1 cellular context compared by ENCODE assay signal in the genomic region with DNA sequence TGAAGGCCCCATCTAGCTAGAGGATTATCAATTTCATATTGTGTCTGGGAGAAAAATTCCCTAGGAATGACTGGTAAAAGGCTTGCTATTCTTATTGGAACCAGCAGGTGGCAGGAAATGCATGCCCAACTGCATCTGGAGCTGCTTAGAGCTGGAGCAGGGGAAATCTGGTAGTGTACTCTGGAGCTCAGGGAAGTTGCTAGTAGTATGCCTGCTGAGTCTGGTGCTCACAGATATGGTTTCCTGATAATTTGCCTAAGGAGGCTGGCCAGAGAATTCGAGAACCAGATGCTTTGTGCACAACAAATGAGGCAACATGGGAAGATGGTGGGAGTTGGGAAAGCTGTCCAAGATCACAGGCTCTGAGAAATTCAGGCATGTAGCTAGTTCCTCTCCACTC.
TF ChIP-seq lines count a peak whose summit lies in the region.

No MANE protein-coding gene starts in this region.

TF ChIP-seq in GM12878, 131 proteins besides CTCF, POLR2A, EP300 and RAD21 (continued from another document):
- TF ChIP-seq CEBPZ (IDR thresholded peaks at IDR 0.05; ENCODE audit: low read depth, low read length) (no peak), BACH1 (IDR thresholded peaks at IDR 0.05; ENCODE audit: borderline replicate concordance) (no peak), CREM (IDR thresholded peaks at IDR 0.05; ENCODE audit: low read depth) (no peak), IRF4 (IDR thresholded peaks at IDR 0.05; ENCODE audit: low read depth, low read length) (0 out of 2 replicates have a peak, but pooled peaks have one; percentile 29), SRF (IDR thresholded peaks at IDR 0.05; ENCODE audit: low read depth in 2 of 2, low read length in 2 of 2) (no peak), USF1 (IDR thresholded peaks at IDR 0.05; ENCODE audit: borderline replicate concordance, extremely low read length, insufficient read depth, low read depth, low read length) (no peak), FOXM1 (IDR thresholded peaks at IDR 0.05; ENCODE audit: low read depth, low read length) (0 out of 2 replicates have a peak, but pooled peaks have one; percentile 25), PML (IDR thresholded peaks at IDR 0.05; ENCODE audit: low read length) (no peak), IKZF1 (conservative IDR thresholded peaks at IDR 0.05) (0 out of 2 replicates have a peak, but pooled peaks have one; percentile 21), STAT3 (IDR thresholded peaks at IDR 0.05; ENCODE audit: low read depth, low read length) (no peak), YY1 (IDR thresholded peaks at IDR 0.05; ENCODE audit: low read depth, low read length) (peak; percentile 51; the same call in 1 of the 2 replicates), E2F8 (IDR thresholded peaks at IDR 0.05; ENCODE audit: low read depth, partially characterized antibody) (no peak), SMC3 (IDR thresholded peaks at IDR 0.05; ENCODE audit: borderline replicate concordance, low read length) (peak; percentile 96), POU2F2 (IDR thresholded peaks at IDR 0.05; ENCODE audit: borderline replicate concordance, low read depth, low read length) (0 out of 3 replicates have a peak, but pooled peaks have one; percentile 11)
- TF ChIP-seq, protein P1, sequence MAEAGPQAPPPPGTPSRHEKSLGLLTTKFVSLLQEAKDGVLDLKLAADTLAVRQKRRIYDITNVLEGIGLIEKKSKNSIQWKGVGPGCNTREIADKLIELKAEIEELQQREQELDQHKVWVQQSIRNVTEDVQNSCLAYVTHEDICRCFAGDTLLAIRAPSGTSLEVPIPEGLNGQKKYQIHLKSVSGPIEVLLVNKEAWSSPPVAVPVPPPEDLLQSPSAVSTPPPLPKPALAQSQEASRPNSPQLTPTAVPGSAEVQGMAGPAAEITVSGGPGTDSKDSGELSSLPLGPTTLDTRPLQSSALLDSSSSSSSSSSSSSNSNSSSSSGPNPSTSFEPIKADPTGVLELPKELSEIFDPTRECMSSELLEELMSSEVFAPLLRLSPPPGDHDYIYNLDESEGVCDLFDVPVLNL (IDR thresholded peaks at IDR 0.05; ENCODE audit: low read depth, low read length) = no peak
